In genomic region chr2:231604685-231605606, GRCh38 we compare ENCODE assay signal across 8 cellular contexts. TPM values are rescaled to one million over a fixed set of nuclear protein-coding genes. Genes with fewer than 3 reads are reported as not detected.
DNase-seq lines count a peak whose midpoint lies in the region; ATAC-seq, FAIRE-seq and TF ChIP-seq lines count a peak whose summit lies in the region.

No MANE protein-coding gene starts in this region.

- DNase-seq in D721Med (ENCODE audit: insufficient read length, low spot score) (peak; percentile 95), HuH-7.5 (ENCODE audit: low spot score) (peak; percentile 88), PC-3 (peak; percentile 96)
- peak; percentile 92 for DNase-seq in activated T-cell treated with anti-CD3 and anti-CD28 coated beads, Interleukin-2, amount 50 U/mL, for 4 hours
- peak; percentile 90 to 96 for DNase-seq in stimulated activated CD8-positive, alpha-beta memory T cell treated with anti-CD3 and anti-CD28 coated beads, Interleukin-7, amount 100 ng/mL, for 1 hour (ENCODE audit: low read depth in 2 of 2)

- ATAC-seq in GM21526 (IDR thresholded peaks at IDR 0.05; ENCODE audit: low FRiP score, unreplicated experiment): peak; percentile 73
- peak; percentile 85 for ATAC-seq in PC-3
- ATAC-seq in activated T-cell treated with anti-CD3 and anti-CD28 coated beads, Interleukin-2, amount 50 U/mL, for 4 hours: peak; percentile 88 to 91
- ATAC-seq in esophagus mucosa: peak; percentile 89

- peaks cover 16% of the 10 kb centered on the region for H3K4me1 ChIP-seq in PC-3 (ENCODE audit: insufficient read depth, low read length)
- peaks cover 13 to 44% of the 10 kb centered on the region in 2 donors for H3K4me1 ChIP-seq in muscle layer of duodenum (ENCODE audit: control insufficient read depth in 1 of 2, insufficient read depth in 2 of 2, low read length in 2 of 2)

- no peaks in the 10 kb centered on the region for H3F3A ChIP-seq in PC-3 (ENCODE audit: low read length, unreplicated experiment)

- H3K36me3 ChIP-seq in PC-3 (ENCODE audit: low read depth, low read length) (no peaks in the 10 kb centered on the region), muscle layer of duodenum (ENCODE audit: control insufficient read depth in 1 of 2, insufficient read depth in 2 of 2, low read length in 2 of 2) (no peaks in the 10 kb centered on the region)

- peak overlapping the region; percentile 52 for H3K27ac ChIP-seq in PC-3 (ENCODE audit: low read length)
- peak overlapping the region; percentile 89 for H3K27ac ChIP-seq in muscle layer of duodenum (ENCODE audit: low read length)

- H3K4me3 Mint-ChIP-seq in activated T-cell treated with anti-CD3 and anti-CD28 coated beads, Interleukin-2, amount 50 U/mL, for 4 hours: peak overlapping the region; percentile 65

- H3K4me3 ChIP-seq in PC-3 (ENCODE audit: low read length): peak overlapping the region; percentile 71
- H3K4me3 ChIP-seq in muscle layer of duodenum (ENCODE audit: low read depth in 1 of 2, low read length in 2 of 2): peak overlapping the region; percentile 33 to 60

- peak overlapping the region; percentile 63; the same call in 1 of the 2 replicates for H2AFZ ChIP-seq in PC-3 (ENCODE audit: low read length)

- H3K9me3 ChIP-seq in PC-3 (ENCODE audit: low read length) (no peaks in the 10 kb centered on the region), muscle layer of duodenum (ENCODE audit: control insufficient read depth in 1 of 2, low read length in 2 of 2) (no peaks in the 10 kb centered on the region)

- TF ChIP-seq CTCF in D721Med (IDR thresholded peaks at IDR 0.05; ENCODE audit: insufficient read depth, missing control alignments): peak; percentile 0
- TF ChIP-seq CTCF in PC-3 (conservative IDR thresholded peaks at IDR 0.05; ENCODE audit: low read depth, low read length): no peak

- CTCF ChIA-PET in PC-3 (lab: Charles Lee): no interaction called here

- H3K4me1 Mint-ChIP-seq in activated T-cell treated with anti-CD3 and anti-CD28 coated beads, Interleukin-2, amount 50 U/mL, for 4 hours (ENCODE audit: low read depth): peaks cover 10% of the 10 kb centered on the region

- TSS peak; percentile 92 for BruUV-seq in PC-3 (replicated peaks; lab: Mats Ljungman, UMichigan)

- no peaks in the 10 kb centered on the region for H3K9me3 Mint-ChIP-seq in activated T-cell treated with anti-CD3 and anti-CD28 coated beads, Interleukin-2, amount 50 U/mL, for 4 hours

- H3K4me2 ChIP-seq in PC-3 (ENCODE audit: low read length): peak overlapping the region; percentile 93

- peak overlapping the region; percentile 94 for H3K9ac ChIP-seq in PC-3 (ENCODE audit: low read length)

- no peaks in the 10 kb centered on the region for H3K79me2 ChIP-seq in PC-3 (ENCODE audit: low read length)

- H3K9me2 ChIP-seq in PC-3 (replicated peaks; ENCODE audit: low read length): no peaks in the 10 kb centered on the region

- no peaks in the 10 kb centered on the region for H3K27me3 Mint-ChIP-seq in activated T-cell treated with anti-CD3 and anti-CD28 coated beads, Interleukin-2, amount 50 U/mL, for 4 hours (ENCODE audit: low read depth)

- no peaks in the 10 kb centered on the region for H4K20me1 ChIP-seq in PC-3 (ENCODE audit: low read length)

- intact Hi-C loops in PC-3 (cut with micrococcal nuclease): loop anchor here (5.0 kb wide), 1 partner anchor 88 kb away; no protein-coding TSS in a partner anchor

- no peak for FAIRE-seq in D721Med (lab: Jason Lieb, UNC)

- POLR2A ChIA-PET in PC-3 (lab: Charles Lee; ENCODE audit: unreplicated experiment): interaction anchor here (0.6 kb wide), 1 partner anchor 62 kb away, joined by 3 read pairs; no protein-coding TSS in a partner anchor

- no peaks in the 10 kb centered on the region for H3K27me3 ChIP-seq in PC-3 (ENCODE audit: low read length)
- no peaks in the 10 kb centered on the region for H3K27me3 ChIP-seq in muscle layer of duodenum (ENCODE audit: low read depth, low read length)

- H3K36me3 Mint-ChIP-seq in activated T-cell treated with anti-CD3 and anti-CD28 coated beads, Interleukin-2, amount 50 U/mL, for 4 hours (ENCODE audit: insufficient read depth): no peaks in the 10 kb centered on the region

RNA-seq across cellular contexts. Expression of gene TEX44, which starts 12.3 kb away (rescaled TPM):
- total RNA-seq in PC-3 (2014; rRNA removed): not detected in 2 replicates
- not detected for total RNA-seq in activated T-cell treated with anti-CD3 and anti-CD28 coated beads, Interleukin-2, amount 50 U/mL, for 4 hours
- total RNA-seq in esophagus mucosa: not detected

Comparison
In these comparisons a context has a peak if more than half of its experiments do, and no peak if none do; other contexts are left out.
1. Peak in every context shown above with its lines: DNase-seq, ATAC-seq, H3K4me3 ChIP-seq and H3K27ac ChIP-seq.